15 cellular contexts compared by ENCODE assay signal in genomic region chr4:185835814-185836213, GRCh38. TPM values are rescaled to one million over a fixed set of nuclear protein-coding genes. Genes with fewer than 3 reads are reported as not detected.
DNase-seq lines count a peak whose midpoint lies in the region; ATAC-seq and TF ChIP-seq lines count a peak whose summit lies in the region.
"Had no signal": no experiment of that assay in that cellular context is flagged by ENCODE, and none has a peak within 500 bp of the region (broad histone marks: within the 10 kb centered on the region; RNA-seq: fewer than 3 reads in every experiment).

No MANE protein-coding gene starts in this region.

- no peak for TF ChIP-seq EP300 in sigmoid colon (IDR thresholded peaks at IDR 0.05)

- intact Hi-C loops in sigmoid colon (cut with DNase I) = loop anchor here (5.0 kb wide), 1 partner anchor 191 kb away; no protein-coding TSS in a partner anchor

- no peaks in the 10 kb centered on the region for H3F3A ChIP-seq in OCI-LY1 (ENCODE audit: insufficient read depth, low read length)

- no peak for TF ChIP-seq CTCF in OCI-LY1 (IDR thresholded peaks at IDR 0.05; ENCODE audit: low read length)
- no peak for TF ChIP-seq CTCF in sigmoid colon (IDR thresholded peaks at IDR 0.05)

- TF ChIP-seq POLR2A in sigmoid colon (IDR thresholded peaks at IDR 0.05) = no peak

- DNase-seq in sigmoid colon = no peak
- DNase-seq in NCI-H2029 treated with DMSO at 0.1 percent for 48 hours (lab: John Stamatoyannopoulos, UW) = no peak
- DNase-seq: CD8-positive, alpha-beta memory T cell; H7; NCI-H1092 treated with DMSO at 0.1 percent for 48 hours; NCI-H1694 treated with DMSO at 0.1 percent for 48 hours; NCI-H446; SIG-M5; SW 1271 had no signal

- H3K9ac ChIP-seq in HUES48 (ENCODE audit: low read depth, low read length) (peak overlapping the region; percentile 43; the same call in 1 of the 2 replicates), OCI-LY1 (ENCODE audit: low read length) (no peak overlapping the region), iPS-20b (ENCODE audit: low read depth, low read length) (peak overlapping the region; percentile 91; the same call in 1 of the 2 replicates)
- H3K9ac ChIP-seq: KMS-11 had no signal

- no peaks in the 10 kb centered on the region for H3K9me3 ChIP-seq in HUES48 (ENCODE audit: control insufficient read depth, insufficient read depth, low read length)
- no peaks in the 10 kb centered on the region for H3K9me3 ChIP-seq in OCI-LY1 (ENCODE audit: low read length)
- no peaks in the 10 kb centered on the region for H3K9me3 ChIP-seq in iPS-20b (ENCODE audit: insufficient read depth, low read depth, low read length)
- no peaks in the 10 kb centered on the region for H3K9me3 ChIP-seq in sigmoid colon

- H3K27me3 ChIP-seq in HUES48 (ENCODE audit: control insufficient read depth, insufficient read depth, low read length) (no peaks in the 10 kb centered on the region), OCI-LY1 (ENCODE audit: insufficient read depth, low read length) (0 out of 2 replicates have a peak, but pooled peaks cover 4% of the 10 kb centered on the region), iPS-20b (ENCODE audit: insufficient read depth, low read length) (no peaks in the 10 kb centered on the region), sigmoid colon (no peaks in the 10 kb centered on the region)

- peak overlapping the region; percentile 32; the same call in 1 of the 2 replicates for H3K4me2 ChIP-seq in OCI-LY1 (ENCODE audit: low read length)
- H3K4me2 ChIP-seq: KMS-11 had no signal

- H3K4me1 ChIP-seq in HUES48 (ENCODE audit: control insufficient read depth, insufficient read depth, low read length) = peaks cover 61% of the 10 kb centered on the region
- H3K4me1 ChIP-seq in OCI-LY1 (ENCODE audit: insufficient read depth, low read length, severe bottlenecking) = peaks cover 18% of the 10 kb centered on the region
- H3K4me1 ChIP-seq in iPS-20b (ENCODE audit: insufficient read depth, low read length) = peaks cover 49% of the 10 kb centered on the region
- H3K4me1 ChIP-seq in sigmoid colon = peaks cover 0 to 49% (median 41%) of the 10 kb centered on the region in 4 donors

- no peaks in the 10 kb centered on the region for H4K20me1 ChIP-seq in OCI-LY1 (ENCODE audit: insufficient read depth, low read length)

- ATAC-seq in GM18873 (IDR thresholded peaks at IDR 0.05; ENCODE audit: low FRiP score, unreplicated experiment) = no peak
- ATAC-seq in HG02870 (IDR thresholded peaks at IDR 0.05; ENCODE audit: unreplicated experiment) = no peak

- H3K4me3 ChIP-seq in HUES48 (ENCODE audit: low read depth, low read length) (no peak overlapping the region), OCI-LY1 (ENCODE audit: low read depth, low read length, poor library complexity, severe bottlenecking) (no peak overlapping the region), iPS-20b (ENCODE audit: low read length) (0 out of 2 replicates have a peak overlapping the region, but pooled peaks have one; percentile 0), sigmoid colon (no peak overlapping the region)

- no peaks in the 10 kb centered on the region for H3K9me2 ChIP-seq in OCI-LY1 (ENCODE audit: low read depth, low read length)

- 88 to 91% methylated on average over 6 of the region's 6 CpGs for WGBS in sigmoid colon, 2 donors

- no peak overlapping the region for H2AFZ ChIP-seq in OCI-LY1 (ENCODE audit: low read length)

- peak overlapping the region; percentile 99 for H3K27ac ChIP-seq in HUES48 (ENCODE audit: low read depth, low read length)
- no peak overlapping the region for H3K27ac ChIP-seq in OCI-LY1 (ENCODE audit: low read depth, low read length, poor library complexity, severe bottlenecking)
- H3K27ac ChIP-seq in iPS-20b (ENCODE audit: low read length) = peak overlapping the region; percentile 100
- H3K27ac ChIP-seq in sigmoid colon = peak overlapping the region in 3 of 4 donors; percentile 85 to 94 (median 88)
- H3K27ac ChIP-seq: KMS-11 had no signal

- H3K36me3 ChIP-seq in HUES48 (ENCODE audit: control insufficient read depth, insufficient read depth, low read length) (no peaks in the 10 kb centered on the region), OCI-LY1 (ENCODE audit: insufficient read depth, low read length) (no peaks in the 10 kb centered on the region), iPS-20b (ENCODE audit: insufficient read depth, low read depth, low read length) (no peaks in the 10 kb centered on the region), sigmoid colon (no peaks in the 10 kb centered on the region)

- H3K79me2 ChIP-seq in OCI-LY1 (ENCODE audit: insufficient read depth, low read length) = no peaks in the 10 kb centered on the region

RNA-seq across cellular contexts. Expression of gene SORBS2, which starts 23.8 kb away (rescaled TPM):
- total RNA-seq in sigmoid colon = 1,000 to 10,000 TPM in 1 of 4 donors, 100 to 1,000 TPM in 3; 849 to 1,032 (median 869) TPM
- polyA plus RNA-seq in sigmoid colon = 10 to 100 TPM in 2 of 3 donors, 1 to 10 TPM in 1; 7.9 to 26.9 (median 15.6) TPM
- total RNA-seq: CD8-positive, alpha-beta memory T cell had no signal
- polyA plus RNA-seq: CD8-positive, alpha-beta memory T cell had no signal
